In genomic region chr17:59786536-59787319, GRCh38 we compare ENCODE assay signal across 8 cellular contexts.
A peak's percentile ranks its signal among the peaks of the same experiment; 100 is the strongest.
DNase-seq lines count a peak whose midpoint lies in the region; ATAC-seq lines count a peak whose summit lies in the region.

No MANE protein-coding gene starts in this region.

- H2BK5ac ChIP-seq in mesendoderm (ENCODE audit: low read length), result no peak overlapping the region

- DNase-seq in activated gamma-delta T cell treated with Interleukin-2 at 50 U/mL for 16 hours (peak; percentile 66), activated gamma-delta T cell (lab: John Stamatoyannopoulos, UW) (no peak), NCI-H2196 treated with DMSO at 0.1 percent for 48 hours (lab: John Stamatoyannopoulos, UW; ENCODE audit: unreplicated experiment) (peak; percentile 92), dermis microvascular lymphatic vessel endothelial cell (ENCODE audit: low read depth in 2 of 2) (peak; percentile 95 to 99), mesendoderm (peak; percentile 97)
- peak; percentile 80 for DNase-seq in activated CD4-positive, alpha-beta T cell treated with anti-CD3 and anti-CD28 coated beads for 48 hours
- DNase-seq in stimulated activated CD8-positive, alpha-beta memory T cell treated with anti-CD3 and anti-CD28 coated beads, Interleukin-4, amount 100 ng/mL, for 24 hours (ENCODE audit: low read depth), result peak; percentile 49

- H3K23ac ChIP-seq in mesendoderm (ENCODE audit: low read length), result no peak overlapping the region

- H3K27me3 ChIP-seq in mesendoderm (ENCODE audit: insufficient read depth, low read length, poor library complexity), result no peaks in the 10 kb centered on the region

- H2AK5ac ChIP-seq in mesendoderm (ENCODE audit: low read length), result no peak overlapping the region

- H3K36me3 ChIP-seq in mesendoderm (ENCODE audit: control insufficient read depth, insufficient read depth, low read length), result no peaks in the 10 kb centered on the region

- WGBS in mesendoderm (ENCODE audit: extremely low coverage, insufficient coverage, low lambda C conversion rate), result 100% methylated on average over 1 of the region's 8 CpGs

- H2BK15ac ChIP-seq in mesendoderm (replicated peaks; ENCODE audit: low read depth), result no peak overlapping the region

- H2BK120ac ChIP-seq in mesendoderm (ENCODE audit: low read depth, low read length), result peak overlapping the region; percentile 28

- H3K56ac ChIP-seq in mesendoderm (ENCODE audit: low read length), result peak overlapping the region; percentile 36

- H3K4me1 ChIP-seq in mesendoderm (ENCODE audit: control insufficient read depth, low read depth, low read length), result peaks cover 6% of the 10 kb centered on the region

- no peak overlapping the region for H4K5ac ChIP-seq in mesendoderm (ENCODE audit: low read length)

- no peak overlapping the region for H3K4ac ChIP-seq in mesendoderm (ENCODE audit: low read depth, low read length)

- no peak overlapping the region for H3K4me3 ChIP-seq in mesendoderm (ENCODE audit: low read length)

- peak; percentile 82 for ATAC-seq in HG02870 (IDR thresholded peaks at IDR 0.05; ENCODE audit: unreplicated experiment)

- no peak overlapping the region for H3K9ac ChIP-seq in mesendoderm (ENCODE audit: low read length)

- no peak overlapping the region for H3K4me2 ChIP-seq in mesendoderm (ENCODE audit: low read length)

- no peaks in the 10 kb centered on the region for H3K79me1 ChIP-seq in mesendoderm (ENCODE audit: low read length)

- no peaks in the 10 kb centered on the region for H3K79me2 ChIP-seq in mesendoderm (ENCODE audit: control insufficient read depth, insufficient read depth, low read length)

- peak overlapping the region; percentile 93 for H3K27ac ChIP-seq in mesendoderm (ENCODE audit: low read depth, low read length)

- H3K18ac ChIP-seq in mesendoderm (ENCODE audit: low read length), result peak overlapping the region; percentile 14

- no peak overlapping the region for H4K8ac ChIP-seq in mesendoderm (ENCODE audit: low read depth, low read length)
